Comparison of ENCODE assay signal across 1 cellular context in the genomic region with DNA sequence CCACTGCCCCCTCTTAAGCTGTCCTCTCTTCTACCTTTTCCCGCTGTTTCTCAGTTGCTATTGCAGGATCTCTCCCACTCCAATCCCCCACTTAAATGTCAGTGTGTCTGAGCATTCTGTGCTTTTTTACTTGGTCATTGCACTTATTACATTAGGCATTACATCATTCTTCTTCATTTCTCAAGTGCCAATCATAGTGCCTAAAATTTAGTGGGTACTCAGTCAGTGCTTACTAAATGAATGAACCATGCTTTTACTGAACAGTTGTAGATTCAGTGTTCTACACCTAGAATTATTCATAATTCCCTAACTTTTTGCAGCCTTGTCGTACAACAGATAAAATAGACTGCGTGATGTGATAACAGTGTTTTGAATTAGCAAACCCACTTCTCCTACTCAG.
TF ChIP-seq lines count a peak whose summit lies in the region.

No MANE protein-coding gene starts in this region.

TF ChIP-seq in HCT116, 20 proteins besides CTCF, POLR2A, EP300 and RAD21:
- peak; percentile 87 for TF ChIP-seq CEBPB (IDR thresholded peaks at IDR 0.05; ENCODE audit: low read depth)
- TF ChIP-seq CBX3 (IDR thresholded peaks at IDR 0.05; ENCODE audit: low read depth), result no peak
TF ChIP-seq in HCT116: peak in this region for 1.
